In the genomic region with DNA sequence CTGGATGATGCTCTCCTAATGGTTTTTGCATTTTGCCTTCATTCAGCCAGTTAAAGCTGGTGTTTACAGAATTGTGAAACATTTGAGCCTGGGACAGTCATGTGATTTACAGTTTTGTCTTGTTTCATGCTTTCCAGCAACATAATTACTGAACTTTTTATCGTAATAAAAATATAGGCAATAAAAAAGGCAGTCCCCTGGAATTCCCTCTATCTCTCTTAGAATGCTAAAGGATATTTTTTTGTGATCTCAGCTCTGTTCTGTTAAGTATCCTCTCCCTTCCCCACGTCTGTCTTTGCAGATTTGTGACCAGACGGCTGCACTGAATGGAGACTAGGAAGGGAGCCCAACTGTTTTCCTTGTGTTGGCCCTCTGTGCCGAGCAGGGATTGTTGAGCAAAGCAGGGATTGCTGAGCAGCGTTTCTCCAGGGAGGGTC, we compare ENCODE assay signal across 11 cellular contexts.
DNase-seq lines count a peak whose midpoint lies in the region; ATAC-seq and TF ChIP-seq lines count a peak whose summit lies in the region.
"Had no signal": no experiment of that assay in that cellular context is flagged by ENCODE, and none has a peak within 500 bp of the region (broad histone marks: within the 10 kb centered on the region; RNA-seq: fewer than 3 reads in every experiment).

No MANE protein-coding gene starts in this region.

- H4K12ac ChIP-seq in trophoblast cell (ENCODE audit: low read depth, low read length): no peak overlapping the region

- no peaks in the 10 kb centered on the region for H3K36me3 ChIP-seq in adrenal gland (replicated peaks in 1 of 2)
- H3K36me3 ChIP-seq in right atrium auricular region: no peaks in the 10 kb centered on the region
- H3K36me3 ChIP-seq in trophoblast cell (ENCODE audit: control insufficient read depth in 1 of 2, insufficient read depth in 2 of 2, low read length in 2 of 2): no peaks in the 10 kb centered on the region
- no peaks in the 10 kb centered on the region for H3K36me3 ChIP-seq in ascending aorta
- no peaks in the 10 kb centered on the region for H3K36me3 ChIP-seq in MG63

- H3K27me3 ChIP-seq in adrenal gland (no peaks in the 10 kb centered on the region), right atrium auricular region (no peaks in the 10 kb centered on the region), trophoblast cell (ENCODE audit: insufficient read depth, low read length) (no peaks in the 10 kb centered on the region), ascending aorta (no peaks in the 10 kb centered on the region), MG63 (peaks cover 4% of the 10 kb centered on the region)

- TF ChIP-seq POLR2A in adrenal gland (IDR thresholded peaks at IDR 0.05): no peak

- H4K8ac ChIP-seq in trophoblast cell (ENCODE audit: low read depth, low read length): no peak overlapping the region

- H2BK120ac ChIP-seq in trophoblast cell (ENCODE audit: insufficient read depth, low read length, poor library complexity): no peak overlapping the region

- H3K4me1 ChIP-seq in adrenal gland (replicated peaks in 1 of 2): peaks cover 0 to 24% of the 10 kb centered on the region in 2 donors
- H3K4me1 ChIP-seq in right atrium auricular region: peaks cover 0 to 23% of the 10 kb centered on the region in 2 donors
- no peaks in the 10 kb centered on the region for H3K4me1 ChIP-seq in trophoblast cell (ENCODE audit: control insufficient read depth in 1 of 2, insufficient read depth in 2 of 2, low read length in 2 of 2)
- peaks cover 0 to 3% of the 10 kb centered on the region in 2 donors for H3K4me1 ChIP-seq in ascending aorta

- no peak overlapping the region for H3K4ac ChIP-seq in trophoblast cell (ENCODE audit: low read depth, low read length)

- H3K27ac ChIP-seq in adrenal gland (no peak overlapping the region), right atrium auricular region (peak overlapping the region; percentile 23 to 54), trophoblast cell (ENCODE audit: low read depth, low read length) (peak overlapping the region; percentile 21), ascending aorta (no peak overlapping the region)
- H3K27ac ChIP-seq: C4-2B had no signal

- no peak overlapping the region for H3K4me2 ChIP-seq in trophoblast cell (ENCODE audit: low read length)

- H3K18ac ChIP-seq in trophoblast cell (ENCODE audit: low read length): no peak overlapping the region

- no peak overlapping the region for H3K23ac ChIP-seq in trophoblast cell (ENCODE audit: low read length)

- H3K9me3 ChIP-seq in adrenal gland (replicated peaks in 1 of 3) (no peaks in the 10 kb centered on the region), right atrium auricular region (no peaks in the 10 kb centered on the region), trophoblast cell (ENCODE audit: insufficient read depth, low read depth, low read length) (no peaks in the 10 kb centered on the region), ascending aorta (no peaks in the 10 kb centered on the region), MG63 (no peaks in the 10 kb centered on the region)

- no peaks in the 10 kb centered on the region for H3K79me2 ChIP-seq in trophoblast cell (ENCODE audit: control insufficient read depth, insufficient read depth, low read length, poor library complexity)

- ATAC-seq in GM19328 (IDR thresholded peaks at IDR 0.05; ENCODE audit: unreplicated experiment): no peak
- ATAC-seq: PC-3 had no signal

- H3K79me1 ChIP-seq in trophoblast cell (ENCODE audit: low read length): no peaks in the 10 kb centered on the region

- intact Hi-C loops in adrenal gland (cut with DNase I): no loop called here
- intact Hi-C loops in ascending aorta (cut with DNase I): no loop called here

- no peak overlapping the region for H3K9ac ChIP-seq in trophoblast cell (ENCODE audit: low read length)

- H4K91ac ChIP-seq in trophoblast cell (ENCODE audit: low read depth, low read length): no peak overlapping the region

- no peak overlapping the region for H2BK5ac ChIP-seq in trophoblast cell (ENCODE audit: low read depth, low read length, poor library complexity)

- H3K14ac ChIP-seq in trophoblast cell (ENCODE audit: low read length): no peak overlapping the region

- TF ChIP-seq CTCF in adrenal gland (IDR thresholded peaks at IDR 0.05) (no peak), right atrium auricular region (IDR thresholded peaks at IDR 0.05) (no peak), ascending aorta (IDR thresholded peaks at IDR 0.05) (no peak)

- DNase-seq in Ammon's horn (ENCODE audit: low spot score) (peak; percentile 76), adrenal gland (peak; percentile 8 to 56 (median 37)), right atrium auricular region (ENCODE audit: low spot score) (peak; percentile 61), trophoblast cell (peak in 1 of 2 donors; percentile 12), ascending aorta (ENCODE audit: low spot score in 2 of 2) (no peak), occipital lobe (lab: John Stamatoyannopoulos, UW) (no peak), MG63 (no peak)
- DNase-seq: cerebellar nuclear complex, PC-3 had no signal

- 38 to 53% (median 43%) methylated on average over 5 of the region's 5 CpGs for WGBS in adrenal gland, 4 donors
- no CpG with 5 or more reads among the region's 5 CpGs for WGBS in trophoblast cell (ENCODE audit: extremely low coverage, insufficient coverage, insufficient read length)

- no peak overlapping the region for H2AFZ ChIP-seq in trophoblast cell (ENCODE audit: insufficient read depth, low read length, poor library complexity)

- H3K4me3 ChIP-seq in adrenal gland: peak overlapping the region in 1 of 4 donors; percentile 21
- no peak overlapping the region for H3K4me3 ChIP-seq in right atrium auricular region
- no peak overlapping the region for H3K4me3 ChIP-seq in trophoblast cell (ENCODE audit: low read depth, low read length)
- H3K4me3 ChIP-seq in ascending aorta: peak overlapping the region in 1 of 2 donors; percentile 30
- H3K4me3 ChIP-seq in MG63: no peak overlapping the region

- no peak overlapping the region for H2BK12ac ChIP-seq in trophoblast cell (ENCODE audit: low read length)

- H2AK5ac ChIP-seq in trophoblast cell (ENCODE audit: low read length): no peak overlapping the region

Comparison
In these comparisons a context has a peak if more than half of its experiments do, and no peak if none do; other contexts are left out.
1. DNase-seq: peak in Ammon's horn (single experiment), adrenal gland (7 of 7) and right atrium auricular region (single experiment); none in ascending aorta (0 of 2), occipital lobe (single experiment) and MG63 (single experiment).
2. H3K27ac ChIP-seq: peak in right atrium auricular region (2 of 2) and trophoblast cell (single experiment); none in adrenal gland (0 of 5) and ascending aorta (0 of 2).